In the genomic region with DNA sequence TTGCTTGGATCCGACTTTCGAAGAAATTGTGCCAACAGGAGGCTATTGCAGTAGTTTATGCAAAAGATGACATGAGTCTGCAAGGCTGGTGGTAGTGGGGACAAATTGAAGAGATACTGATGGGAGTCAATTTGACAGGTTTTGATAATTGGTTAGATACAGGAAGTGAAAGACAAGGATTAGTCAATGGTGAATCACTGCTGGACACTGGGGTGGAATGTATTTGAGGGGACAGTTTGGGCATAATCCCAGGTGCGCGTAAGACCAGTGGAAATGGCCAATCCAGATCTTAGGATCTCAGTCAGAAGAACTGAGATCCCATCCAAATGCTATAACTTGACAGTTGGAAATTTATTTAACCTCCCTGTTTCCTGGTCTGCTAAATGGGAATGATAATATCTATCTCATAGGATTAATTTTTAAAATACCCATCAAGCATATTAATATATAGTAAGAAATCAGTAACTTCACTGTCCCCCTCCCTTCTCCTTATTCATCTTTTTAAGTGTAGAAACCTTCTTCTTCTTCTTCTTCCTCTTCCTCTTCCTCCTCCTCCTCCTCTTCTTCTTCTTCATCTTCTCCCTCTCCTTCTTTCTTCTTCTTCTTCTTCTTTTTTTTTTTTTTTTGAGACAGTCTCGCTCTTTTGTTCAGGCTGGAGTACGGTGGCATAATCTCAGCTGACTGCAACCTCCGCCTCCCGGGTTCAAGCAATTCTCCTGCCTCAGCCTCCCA, we compare ENCODE assay signal across 16 cellular contexts. TPM values are rescaled to one million over a fixed set of nuclear protein-coding genes. Genes with fewer than 3 reads are reported as not detected.
"Had no signal": no experiment of that assay in that cellular context is flagged by ENCODE, and none has a peak within 500 bp of the region (broad histone marks: within the 10 kb centered on the region; RNA-seq: fewer than 3 reads in every experiment).

No MANE protein-coding gene starts in this region.

- H3K27ac ChIP-seq: dorsolateral prefrontal cortex, heart left ventricle, thyroid gland, WERI-Rb-1 had no signal

- H3K4me3 ChIP-seq: dorsolateral prefrontal cortex, esophagus squamous epithelium, heart left ventricle, thyroid gland had no signal

- H3K27ac Mint-ChIP-seq: activated CD4-positive, alpha-beta T cell treated with anti-CD3 and anti-CD28 coated beads for 36 hours; activated CD8-positive, alpha-beta T cell treated with anti-CD3 and anti-CD28 coated beads, Interleukin-2, amount 10 ng/mL, durations not matched to agents 7 days and 5 days; activated naive CD8-positive, alpha-beta T cell treated with anti-CD3 and anti-CD28 coated beads, Interleukin-2, amount 10 ng/mL, durations not matched to agents 7 days and 5 days; natural killer cell; stimulated activated effector memory CD8-positive, alpha-beta T cell treated with anti-CD3 and anti-CD28 coated beads, Interleukin-12 subunit alpha, Interleukin-12 subunit beta, amount 100 ng/mL, for 72 hours had no signal

- H3K36me3 ChIP-seq: esophagus squamous epithelium, heart left ventricle, thyroid gland, WERI-Rb-1 had no signal

- H3K9me3 ChIP-seq: esophagus squamous epithelium, heart left ventricle, thyroid gland had no signal

- H3K27me3 ChIP-seq: dorsolateral prefrontal cortex, esophagus squamous epithelium, heart left ventricle, thyroid gland had no signal

- H3K4me1 ChIP-seq: thyroid gland had no signal

- FAIRE-seq: small intestine had no signal

- ATAC-seq: activated CD4-positive, alpha-beta T cell treated with anti-CD3 and anti-CD28 coated beads for 36 hours; activated CD8-positive, alpha-beta T cell treated with anti-CD3 and anti-CD28 coated beads, Interleukin-2, amount 10 ng/mL, durations not matched to agents 7 days and 5 days; heart left ventricle; left lobe of liver; natural killer cell; right cardiac atrium; stimulated activated effector memory CD8-positive, alpha-beta T cell treated with anti-CD3 and anti-CD28 coated beads, Interleukin-12 subunit alpha, Interleukin-12 subunit beta, amount 100 ng/mL, for 72 hours had no signal

- H3K27me3 Mint-ChIP-seq: activated CD4-positive, alpha-beta T cell treated with anti-CD3 and anti-CD28 coated beads for 36 hours had no signal

- H3K4me3 Mint-ChIP-seq: activated CD4-positive, alpha-beta T cell treated with anti-CD3 and anti-CD28 coated beads for 36 hours; activated CD8-positive, alpha-beta T cell treated with anti-CD3 and anti-CD28 coated beads, Interleukin-2, amount 10 ng/mL, durations not matched to agents 7 days and 5 days; activated naive CD8-positive, alpha-beta T cell treated with anti-CD3 and anti-CD28 coated beads, Interleukin-2, amount 10 ng/mL, durations not matched to agents 7 days and 5 days; natural killer cell; stimulated activated effector memory CD8-positive, alpha-beta T cell treated with anti-CD3 and anti-CD28 coated beads, Interleukin-12 subunit alpha, Interleukin-12 subunit beta, amount 100 ng/mL, for 72 hours had no signal

- H3K9me3 Mint-ChIP-seq: activated naive CD8-positive, alpha-beta T cell treated with anti-CD3 and anti-CD28 coated beads, Interleukin-2, amount 10 ng/mL, durations not matched to agents 7 days and 5 days; natural killer cell; stimulated activated effector memory CD8-positive, alpha-beta T cell treated with anti-CD3 and anti-CD28 coated beads, Interleukin-12 subunit alpha, Interleukin-12 subunit beta, amount 100 ng/mL, for 72 hours had no signal

- H3K36me3 Mint-ChIP-seq: natural killer cell; stimulated activated effector memory CD8-positive, alpha-beta T cell treated with anti-CD3 and anti-CD28 coated beads, Interleukin-12 subunit alpha, Interleukin-12 subunit beta, amount 100 ng/mL, for 72 hours had no signal

- DNase-seq: activated CD4-positive, alpha-beta T cell treated with anti-CD3 and anti-CD28 coated beads for 36 hours; activated CD8-positive, alpha-beta memory T cell treated with anti-CD3 and anti-CD28 coated beads, Interleukin-2, amount 50 U/mL, for 48 hours; activated CD8-positive, alpha-beta T cell treated with anti-CD3 and anti-CD28 coated beads, Interleukin-2, amount 10 ng/mL, durations not matched to agents 7 days and 5 days; activated naive CD8-positive, alpha-beta T cell treated with anti-CD3 and anti-CD28 coated beads, Interleukin-2, amount 10 ng/mL, durations not matched to agents 7 days and 5 days; anterior cingulate cortex; dorsolateral prefrontal cortex; esophagus squamous epithelium; foreskin melanocyte; heart left ventricle; natural killer cell; right cardiac atrium; small intestine; thyroid gland; WERI-Rb-1 had no signal

RNA-seq across cellular contexts. Expression of gene ERVFRD-1, which starts 30.9 kb away (rescaled TPM):
- total RNA-seq: activated CD4-positive, alpha-beta T cell treated with anti-CD3 and anti-CD28 coated beads for 36 hours; activated CD8-positive, alpha-beta T cell treated with anti-CD3 and anti-CD28 coated beads, Interleukin-2, amount 10 ng/mL, durations not matched to agents 7 days and 5 days; activated naive CD8-positive, alpha-beta T cell treated with anti-CD3 and anti-CD28 coated beads, Interleukin-2, amount 10 ng/mL, durations not matched to agents 7 days and 5 days; natural killer cell; thyroid gland had no signal
